23 cellular contexts compared by ENCODE assay signal in the genomic region with DNA sequence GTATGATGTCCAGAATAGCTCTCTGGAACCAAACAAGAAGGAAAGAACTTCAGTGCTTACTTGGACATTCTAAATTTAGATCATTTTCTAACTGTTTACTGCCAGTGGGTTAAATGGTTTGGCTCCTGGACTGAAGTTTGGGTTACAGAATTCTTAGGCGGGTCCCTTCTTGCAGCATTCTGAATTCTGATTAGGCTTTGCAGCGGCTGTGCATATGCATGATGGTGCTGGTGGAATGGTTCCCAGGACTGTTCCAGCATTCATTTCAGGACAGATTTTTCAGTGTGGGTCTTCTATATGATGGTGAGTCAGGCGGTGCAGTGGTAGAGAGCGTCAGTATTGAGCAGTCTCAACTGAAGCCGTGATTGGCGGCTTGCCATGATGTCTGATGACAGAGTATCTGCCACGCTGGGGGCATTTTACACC.
DNase-seq lines count a peak whose midpoint lies in the region; ATAC-seq and TF ChIP-seq lines count a peak whose summit lies in the region.
"Had no signal": no experiment of that assay in that cellular context is flagged by ENCODE, and none has a peak within 500 bp of the region (broad histone marks: within the 10 kb centered on the region; RNA-seq: fewer than 3 reads in every experiment).

No MANE protein-coding gene starts in this region.

- H3K36me3 ChIP-seq in fibroblast of lung (ENCODE audit: control insufficient read depth, insufficient read depth, low read length) (no peaks in the 10 kb centered on the region), thoracic aorta (no peaks in the 10 kb centered on the region)
- H3K36me3 ChIP-seq: neural progenitor cell, SJSA1 had no signal

- no peaks in the 10 kb centered on the region for H3K79me2 ChIP-seq in fibroblast of lung (ENCODE audit: control insufficient read depth, insufficient read depth, low read length)

- H3K4me2 ChIP-seq in fibroblast of lung (ENCODE audit: extremely low read depth, insufficient read depth, low read length) = peak overlapping the region; percentile 64
- H3K4me2 ChIP-seq: neural progenitor cell had no signal

- no peak overlapping the region for H3K9ac ChIP-seq in fibroblast of lung (ENCODE audit: insufficient read depth, low read length)
- H3K9ac ChIP-seq: neural progenitor cell had no signal

- POLR2A ChIA-PET in activated CD8-positive, alpha-beta T cell treated with anti-CD3 and anti-CD28 coated beads for 36 hours (lab: Charles Lee) = no interaction called here

- H3K36me3 Mint-ChIP-seq in activated CD4-positive, alpha-beta T cell treated with anti-CD3 and anti-CD28 coated beads, Interleukin-2, amount 10 ng/mL, durations not matched to agents 24 days and 14 days (ENCODE audit: low read depth) = no peaks in the 10 kb centered on the region
- no peaks in the 10 kb centered on the region for H3K36me3 Mint-ChIP-seq in activated CD8-positive, alpha-beta T cell treated with anti-CD3 and anti-CD28 coated beads for 36 hours (ENCODE audit: low read depth)
- H3K36me3 Mint-ChIP-seq in activated T-cell treated with anti-CD3 and anti-CD28 coated beads, Interleukin-2, amount 50 U/mL, for 72 hours (ENCODE audit: insufficient read depth in 2 of 2) = peaks cover 0 to 5% of the 10 kb centered on the region in 2 donors
- H3K36me3 Mint-ChIP-seq: activated naive CD8-positive, alpha-beta T cell treated with anti-CD3 and anti-CD28 coated beads, Interleukin-2, amount 10 ng/mL, durations not matched to agents 7 days and 5 days; neural progenitor cell; type B pancreatic cell had no signal

- H3K27me3 Mint-ChIP-seq in activated CD4-positive, alpha-beta T cell treated with anti-CD3 and anti-CD28 coated beads, Interleukin-2, amount 10 ng/mL, durations not matched to agents 24 days and 14 days = peaks cover 12% of the 10 kb centered on the region
- peaks cover 2% of the 10 kb centered on the region for H3K27me3 Mint-ChIP-seq in activated CD8-positive, alpha-beta T cell treated with anti-CD3 and anti-CD28 coated beads for 36 hours
- no peaks in the 10 kb centered on the region for H3K27me3 Mint-ChIP-seq in activated T-cell treated with anti-CD3 and anti-CD28 coated beads, Interleukin-2, amount 50 U/mL, for 72 hours (ENCODE audit: low read depth)
- H3K27me3 Mint-ChIP-seq: type B pancreatic cell had no signal

- H3K27me3 ChIP-seq in fibroblast of lung (ENCODE audit: control insufficient read depth, insufficient read depth, low read length) (no peaks in the 10 kb centered on the region), thoracic aorta (replicated peaks; ENCODE audit: insufficient read depth) (no peaks in the 10 kb centered on the region)
- H3K27me3 ChIP-seq: neural progenitor cell, SJSA1 had no signal

- H3K4me1 Mint-ChIP-seq in activated CD4-positive, alpha-beta T cell treated with anti-CD3 and anti-CD28 coated beads, Interleukin-2, amount 10 ng/mL, durations not matched to agents 24 days and 14 days = peaks cover 12% of the 10 kb centered on the region
- H3K4me1 Mint-ChIP-seq in activated CD8-positive, alpha-beta T cell treated with anti-CD3 and anti-CD28 coated beads for 36 hours (ENCODE audit: low read depth) = peaks cover 16% of the 10 kb centered on the region
- H3K4me1 Mint-ChIP-seq in activated T-cell treated with anti-CD3 and anti-CD28 coated beads, Interleukin-2, amount 50 U/mL, for 72 hours (ENCODE audit: low read depth) = peaks cover 36% of the 10 kb centered on the region
- H3K4me1 Mint-ChIP-seq: activated B cell treated with CpG ODN at 0.5 μM for 24 hours had no signal

- intact Hi-C loops in activated CD4-positive, alpha-beta T cell treated with anti-CD3 and anti-CD28 coated beads, Interleukin-2, amount 10 ng/mL, durations not matched to agents 24 days and 14 days (cut with micrococcal nuclease) = no loop called here
- intact Hi-C loops in activated CD8-positive, alpha-beta T cell treated with anti-CD3 and anti-CD28 coated beads for 36 hours (cut with micrococcal nuclease) = no loop called here

- H3K4me1 ChIP-seq in fibroblast of lung (ENCODE audit: control insufficient read depth, extremely low read depth, insufficient read depth, low read length) (peaks cover 3% of the 10 kb centered on the region), thoracic aorta (ENCODE audit: control insufficient read depth in 1 of 2, low read depth in 2 of 2) (peaks cover 19 to 32% of the 10 kb centered on the region in 2 donors)
- H3K4me1 ChIP-seq: neural progenitor cell had no signal

- H3K4me3 Mint-ChIP-seq in activated CD4-positive, alpha-beta T cell treated with anti-CD3 and anti-CD28 coated beads, Interleukin-2, amount 10 ng/mL, durations not matched to agents 24 days and 14 days = no peak overlapping the region
- no peak overlapping the region for H3K4me3 Mint-ChIP-seq in activated CD8-positive, alpha-beta T cell treated with anti-CD3 and anti-CD28 coated beads for 36 hours
- H3K4me3 Mint-ChIP-seq in activated T-cell treated with anti-CD3 and anti-CD28 coated beads, Interleukin-2, amount 50 U/mL, for 72 hours = no peak overlapping the region
- H3K4me3 Mint-ChIP-seq: activated B cell treated with CpG ODN at 0.5 μM for 24 hours; activated naive CD8-positive, alpha-beta T cell treated with anti-CD3 and anti-CD28 coated beads, Interleukin-2, amount 10 ng/mL, durations not matched to agents 7 days and 5 days; neural progenitor cell; stimulated activated naive B cell treated with anti-CD40 and anti-IgM and Interleukin-4, amounts not matched to agents 10 μg/mL and 1 μg/mL and 100 μg/mL, for 72 hours; type B pancreatic cell had no signal

- peaks cover 3% of the 10 kb centered on the region for H3K9me3 Mint-ChIP-seq in activated CD4-positive, alpha-beta T cell treated with anti-CD3 and anti-CD28 coated beads, Interleukin-2, amount 10 ng/mL, durations not matched to agents 24 days and 14 days
- no peaks in the 10 kb centered on the region for H3K9me3 Mint-ChIP-seq in activated CD8-positive, alpha-beta T cell treated with anti-CD3 and anti-CD28 coated beads for 36 hours
- no peaks in the 10 kb centered on the region for H3K9me3 Mint-ChIP-seq in activated T-cell treated with anti-CD3 and anti-CD28 coated beads, Interleukin-2, amount 50 U/mL, for 72 hours
- H3K9me3 Mint-ChIP-seq: activated B cell treated with CpG ODN at 0.5 μM for 24 hours; neural progenitor cell; stimulated activated naive B cell treated with anti-CD40 and anti-IgM and Interleukin-4, amounts not matched to agents 10 μg/mL and 1 μg/mL and 100 μg/mL, for 72 hours; type B pancreatic cell had no signal

- H3K27ac ChIP-seq in fibroblast of lung (ENCODE audit: insufficient read depth, low read length) (peak overlapping the region; percentile 16), thoracic aorta (peak overlapping the region in 1 of 2 donors; percentile 21)
- H3K27ac ChIP-seq: C4-2B, neural progenitor cell, SJSA1 had no signal

- H3K4me3 ChIP-seq in fibroblast of lung (replicated peaks in 1 of 4; ENCODE audit: control extremely low read depth in 1 of 4, insufficient read depth in 1 of 4, low read depth in 3 of 4, low read length in 4 of 4) = no peak overlapping the region
- H3K4me3 ChIP-seq in thoracic aorta = peak overlapping the region; percentile 44
- H3K4me3 ChIP-seq: GM12878, neural progenitor cell, SJSA1 had no signal

- ATAC-seq in thoracic aorta (ENCODE audit: insufficient number of reproducible peaks, low FRiP score, low read depth) = no peak
- ATAC-seq in activated CD8-positive, alpha-beta T cell treated with anti-CD3 and anti-CD28 coated beads for 36 hours = no peak
- ATAC-seq in activated T-cell treated with anti-CD3 and anti-CD28 coated beads, Interleukin-2, amount 50 U/mL, for 72 hours (replicated peaks in 1 of 2) = no peak
- ATAC-seq: GM12878; stimulated activated naive B cell treated with anti-CD40 and anti-IgM and Interleukin-4, amounts not matched to agents 10 μg/mL and 1 μg/mL and 100 μg/mL, for 72 hours had no signal

- peak overlapping the region; percentile 29 for H2AFZ ChIP-seq in fibroblast of lung (ENCODE audit: low read length)
- H2AFZ ChIP-seq: neural progenitor cell had no signal

- H3K9me3 ChIP-seq in fibroblast of lung (ENCODE audit: control insufficient read depth, insufficient read depth, low read depth, low read length) = no peaks in the 10 kb centered on the region
- no peaks in the 10 kb centered on the region for H3K9me3 ChIP-seq in thoracic aorta
- H3K9me3 ChIP-seq: SJSA1 had no signal

- DNase-seq in activated CD4-positive, alpha-beta T cell treated with anti-CD3 and anti-CD28 coated beads, Interleukin-2, amount 10 ng/mL, durations not matched to agents 24 days and 14 days = no peak
- DNase-seq in activated CD4-positive, alpha-beta T cell treated with anti-CD3 and anti-CD28 coated beads for 1 hour = no peak
- DNase-seq in fibroblast of lung (ENCODE audit: low read depth in 2 of 2) (peak; percentile 54 to 93), kidney tubule cell (ENCODE audit: low spot score) (peak; percentile 30), thoracic aorta (ENCODE audit: low spot score) (peak; percentile 2), HuH-7.5 (ENCODE audit: low spot score) (no peak)
- DNase-seq in activated CD8-positive, alpha-beta T cell treated with anti-CD3 and anti-CD28 coated beads for 36 hours = no peak
- no peak for DNase-seq in activated T-cell treated with anti-CD3 and anti-CD28 coated beads, Interleukin-2, amount 50 U/mL, for 72 hours
- DNase-seq: activated B cell treated with CpG ODN at 0.5 μM for 24 hours; activated naive CD8-positive, alpha-beta T cell treated with anti-CD3 and anti-CD28 coated beads, Interleukin-2, amount 10 ng/mL, durations not matched to agents 7 days and 5 days; GF-D8; hippocampal formation; islet precursor cell; NCI-H1694 treated with DMSO at 0.1 percent for 48 hours; NCI-H524 treated with DMSO at 0.1 percent for 48 hours; OCI-M1; retina; stimulated activated naive B cell treated with anti-CD40 and anti-IgM and Interleukin-4, amounts not matched to agents 10 μg/mL and 1 μg/mL and 100 μg/mL, for 72 hours had no signal

- no peaks in the 10 kb centered on the region for H4K20me1 ChIP-seq in fibroblast of lung (ENCODE audit: control insufficient read depth, extremely low read depth, insufficient read depth, low read length)

- peak overlapping the region; percentile 4 for H3K27ac Mint-ChIP-seq in activated CD4-positive, alpha-beta T cell treated with anti-CD3 and anti-CD28 coated beads, Interleukin-2, amount 10 ng/mL, durations not matched to agents 24 days and 14 days
- H3K27ac Mint-ChIP-seq in activated CD8-positive, alpha-beta T cell treated with anti-CD3 and anti-CD28 coated beads for 36 hours = no peak overlapping the region
- H3K27ac Mint-ChIP-seq in activated T-cell treated with anti-CD3 and anti-CD28 coated beads, Interleukin-2, amount 50 U/mL, for 72 hours = no peak overlapping the region
- H3K27ac Mint-ChIP-seq: activated B cell treated with CpG ODN at 0.5 μM for 24 hours; activated naive CD8-positive, alpha-beta T cell treated with anti-CD3 and anti-CD28 coated beads, Interleukin-2, amount 10 ng/mL, durations not matched to agents 7 days and 5 days; neural progenitor cell; stimulated activated naive B cell treated with anti-CD40 and anti-IgM and Interleukin-4, amounts not matched to agents 10 μg/mL and 1 μg/mL and 100 μg/mL, for 72 hours; type B pancreatic cell had no signal

- TF ChIP-seq CTCF in fibroblast of lung (conservative IDR thresholded peaks at IDR 0.05 in 1 of 2, IDR thresholded peaks at IDR 0.05 in 1 of 2; ENCODE audit: low read depth in 1 of 2, low read length in 2 of 2) = no peak
- no peak for TF ChIP-seq CTCF in thoracic aorta (IDR thresholded peaks at IDR 0.05)
- TF ChIP-seq CTCF in activated CD8-positive, alpha-beta T cell treated with anti-CD3 and anti-CD28 coated beads for 36 hours (IDR thresholded peaks at IDR 0.05) = no peak

- CTCF ChIA-PET in activated CD8-positive, alpha-beta T cell treated with anti-CD3 and anti-CD28 coated beads for 36 hours (lab: Charles Lee) = no interaction called here

Comparison
In these comparisons a context has a peak if more than half of its experiments do, and no peak if none do; other contexts are left out.
1. DNase-seq: peak in fibroblast of lung (2 of 2), kidney tubule cell (single experiment) and thoracic aorta (single experiment); none in activated CD4-positive, alpha-beta T cell treated with anti-CD3 and anti-CD28 coated beads, Interleukin-2, amount 10 ng/mL, durations not matched to agents 24 days and 14 days (single experiment), activated CD4-positive, alpha-beta T cell treated with anti-CD3 and anti-CD28 coated beads for 1 hour (single experiment), activated CD8-positive, alpha-beta T cell treated with anti-CD3 and anti-CD28 coated beads for 36 hours (single experiment), activated T-cell treated with anti-CD3 and anti-CD28 coated beads, Interleukin-2, amount 50 U/mL, for 72 hours (0 of 2) and HuH-7.5 (single experiment).